19 cellular contexts compared by ENCODE assay signal in genomic region chr13:68160466-68160865, GRCh38.
A peak's percentile ranks its signal among the peaks of the same experiment; 100 is the strongest.
DNase-seq lines count a peak whose midpoint lies in the region; ATAC-seq and TF ChIP-seq lines count a peak whose summit lies in the region.
"Had no signal": no experiment of that assay in that cellular context is flagged by ENCODE, and none has a peak within 500 bp of the region (broad histone marks: within the 10 kb centered on the region; RNA-seq: fewer than 3 reads in every experiment).

No MANE protein-coding gene starts in this region.

- H3K36me3 Mint-ChIP-seq in CD4-positive, alpha-beta memory T cell = no peaks in the 10 kb centered on the region
- H3K36me3 Mint-ChIP-seq: CD14-positive monocyte; CD8-positive, alpha-beta T cell had no signal

- H3K4me3 ChIP-seq in adipocyte (ENCODE audit: low read length) (no peak overlapping the region), fibroblast of mammary gland (ENCODE audit: control insufficient read depth, low read depth, low read length) (no peak overlapping the region)
- no peak overlapping the region for H3K4me3 ChIP-seq in CD4-positive, alpha-beta memory T cell (ENCODE audit: low read length in 2 of 2)
- H3K4me3 ChIP-seq: A549, BLaER1 had no signal

- no peaks in the 10 kb centered on the region for H3K27me3 ChIP-seq in adipocyte (replicated peaks; ENCODE audit: control insufficient read depth, insufficient read depth, low read length)
- no peaks in the 10 kb centered on the region for H3K27me3 ChIP-seq in CD4-positive, alpha-beta memory T cell (ENCODE audit: insufficient read depth, low read length)
- H3K27me3 ChIP-seq: BLaER1 had no signal

- no peaks in the 10 kb centered on the region for H3K4me1 Mint-ChIP-seq in CD4-positive, alpha-beta memory T cell
- H3K4me1 Mint-ChIP-seq: CD14-positive monocyte, H9 had no signal

- no peak for TF ChIP-seq CTCF in fibroblast of mammary gland (conservative IDR thresholded peaks at IDR 0.05; ENCODE audit: control insufficient read depth, insufficient read depth, low read depth, low read length)

- no peaks in the 10 kb centered on the region for H3K36me3 ChIP-seq in adipocyte (ENCODE audit: control insufficient read depth, insufficient read depth, low read length, severe bottlenecking)
- H3K36me3 ChIP-seq in CD4-positive, alpha-beta memory T cell (ENCODE audit: insufficient read depth, low read length) = no peaks in the 10 kb centered on the region
- H3K36me3 ChIP-seq: BLaER1 had no signal

- H3K27ac ChIP-seq in CD4-positive, alpha-beta memory T cell (ENCODE audit: low read depth, low read length) = no peak overlapping the region
- H3K27ac ChIP-seq: 22Rv1, A549, BLaER1, HL-60 had no signal

- H3K4me1 ChIP-seq in adipocyte (ENCODE audit: control insufficient read depth, insufficient read depth, low read length) = no peaks in the 10 kb centered on the region
- no peaks in the 10 kb centered on the region for H3K4me1 ChIP-seq in CD4-positive, alpha-beta memory T cell (ENCODE audit: insufficient read depth, low read length)
- H3K4me1 ChIP-seq: A549, BLaER1 had no signal

- no peak overlapping the region for H3K4me3 Mint-ChIP-seq in CD4-positive, alpha-beta memory T cell
- H3K4me3 Mint-ChIP-seq: CD14-positive monocyte; CD8-positive, alpha-beta T cell; H9 had no signal

- DNase-seq in DMS 273 (lab: John Stamatoyannopoulos, UW; ENCODE audit: unreplicated experiment) (peak; percentile 19), DMS 273 treated with DMSO at 0.1 percent for 48 hours (lab: John Stamatoyannopoulos, UW) (no peak), adipocyte (ENCODE audit: low read depth) (peak; percentile 35), fibroblast of mammary gland (ENCODE audit: low read depth) (peak; percentile 52), stromal cell of bone marrow (ENCODE audit: low read depth) (peak; percentile 30), left lobe of liver (ENCODE audit: low spot score) (no peak)
- no peak for DNase-seq in CD4-positive, alpha-beta memory T cell
- DNase-seq: AML-193; Calu3; CD8-positive, alpha-beta T cell; DMS79; GDM1; H9 had no signal

- ATAC-seq in GM21447 (IDR thresholded peaks at IDR 0.05; ENCODE audit: unreplicated experiment) (no peak), left lobe of liver (no peak)
- ATAC-seq: A549; CD8-positive, alpha-beta T cell had no signal

- H3K9me3 Mint-ChIP-seq in CD4-positive, alpha-beta memory T cell = peaks cover 3 to 17% (median 7%) of the 10 kb centered on the region in 8 donors

- H3K27me3 Mint-ChIP-seq in CD4-positive, alpha-beta memory T cell = no peaks in the 10 kb centered on the region

- CTCF ChIA-PET in CD4-positive, alpha-beta memory T cell (lab: Charles Lee; ENCODE audit: partially characterized antibody) = no interaction called here

- intact Hi-C loops in CD4-positive, alpha-beta memory T cell (cut with micrococcal nuclease) = no loop called here

- no peaks in the 10 kb centered on the region for H3K9me3 ChIP-seq in adipocyte (ENCODE audit: control insufficient read depth, low read length)
- no peaks in the 10 kb centered on the region for H3K9me3 ChIP-seq in CD4-positive, alpha-beta memory T cell (ENCODE audit: control insufficient read depth in 1 of 2, low read length in 2 of 2)
- H3K9me3 ChIP-seq: A549, BLaER1 had no signal

- POLR2A ChIA-PET in CD4-positive, alpha-beta memory T cell (lab: Charles Lee; ENCODE audit: partially characterized antibody) = no interaction called here

- H3K27ac Mint-ChIP-seq in CD4-positive, alpha-beta memory T cell = no peak overlapping the region
- H3K27ac Mint-ChIP-seq: CD14-positive monocyte; CD8-positive, alpha-beta T cell; H9 had no signal

- no peak overlapping the region for H3K9ac ChIP-seq in adipocyte (ENCODE audit: low read length)
- H3K9ac ChIP-seq: BLaER1 had no signal

Comparison
In these comparisons a context has a peak if more than half of its experiments do, and no peak if none do; other contexts are left out.
1. DNase-seq: peak in DMS 273 (single experiment), adipocyte (single experiment), fibroblast of mammary gland (single experiment) and stromal cell of bone marrow (single experiment); none in DMS 273 treated with DMSO at 0.1 percent for 48 hours (single experiment), CD4-positive, alpha-beta memory T cell (0 of 5) and left lobe of liver (single experiment).